ENCODE assay signal across 1 cellular context in genomic region chr14:35406811-35407630, GRCh38.
TF ChIP-seq lines count a peak whose summit lies in the region.

No MANE protein-coding gene starts in this region.

TF ChIP-seq in HEK293, 187 proteins besides CTCF, POLR2A, EP300 and RAD21 (continued from another document):
- TF ChIP-seq ZNF639 (tag by site-specific recombination; IDR thresholded peaks at IDR 0.05), result no peak
- TF ChIP-seq PRDM6 (tag by site-specific recombination; IDR thresholded peaks at IDR 0.05), result no peak
- peak; percentile 47; the same call in 1 of the 2 replicates for TF ChIP-seq ZNF394 (tag by site-specific recombination; IDR thresholded peaks at IDR 0.05; ENCODE audit: borderline replicate concordance)
- TF ChIP-seq ZNF488 (tag by site-specific recombination; IDR thresholded peaks at IDR 0.05), result no peak
- no peak for TF ChIP-seq ZNF518A (tag by site-specific recombination; conservative IDR thresholded peaks at IDR 0.05; ENCODE audit: low read depth)
- peak; percentile 32; the same call in 1 of the 2 replicates for TF ChIP-seq ZNF2 (tag by site-specific recombination; IDR thresholded peaks at IDR 0.05)
- TF ChIP-seq ZNF404 (tag by site-specific recombination; IDR thresholded peaks at IDR 0.05), result no peak
- no peak for TF ChIP-seq ZBTB10 (tag by site-specific recombination; IDR thresholded peaks at IDR 0.05)
- no peak for TF ChIP-seq ZSCAN18 (tag by site-specific recombination; IDR thresholded peaks at IDR 0.05)
- no peak for TF ChIP-seq ZNF513 (tag by site-specific recombination; IDR thresholded peaks at IDR 0.05)
- no peak for TF ChIP-seq SP7 (tag by site-specific recombination; IDR thresholded peaks at IDR 0.05)
- TF ChIP-seq ZNF585B (tag by site-specific recombination; IDR thresholded peaks at IDR 0.05), result no peak
- no peak for TF ChIP-seq ZNF169 (tag by site-specific recombination; IDR thresholded peaks at IDR 0.05)
- no peak for TF ChIP-seq ZBTB48 (tag by site-specific recombination; IDR thresholded peaks at IDR 0.05)
- TF ChIP-seq ZNF335 (tag by site-specific recombination; conservative IDR thresholded peaks at IDR 0.05), result no peak
- no peak for TF ChIP-seq ZIC2 (tag by site-specific recombination; IDR thresholded peaks at IDR 0.05)
- TF ChIP-seq ZNF555 (tag by site-specific recombination; conservative IDR thresholded peaks at IDR 0.05), result no peak
- no peak for TF ChIP-seq ZSCAN5A (tag by site-specific recombination; IDR thresholded peaks at IDR 0.05)
- no peak for TF ChIP-seq GLIS2 (tag by site-specific recombination; IDR thresholded peaks at IDR 0.05)
- TF ChIP-seq ZNF629 (tag by site-specific recombination; IDR thresholded peaks at IDR 0.05), result no peak
- TF ChIP-seq ZNF211 (tag by site-specific recombination; IDR thresholded peaks at IDR 0.05; ENCODE audit: low read depth), result no peak
- TF ChIP-seq PRDM10 (tag by site-specific recombination; IDR thresholded peaks at IDR 0.05), result peak; percentile 23; the same call in 1 of the 2 replicates
- no peak for TF ChIP-seq TRIM28 (IDR thresholded peaks at IDR 0.05; ENCODE audit: borderline replicate concordance, low read length)
- TF ChIP-seq ZNF223 (tag by site-specific recombination; IDR thresholded peaks at IDR 0.05), result no peak
- TF ChIP-seq ZNF596 (tag by site-specific recombination; IDR thresholded peaks at IDR 0.05), result no peak
- no peak for TF ChIP-seq ZNF544 (tag by site-specific recombination; IDR thresholded peaks at IDR 0.05)
- peak; percentile 78 for TF ChIP-seq ZNF654 (tag by site-specific recombination; IDR thresholded peaks at IDR 0.05; ENCODE audit: low read depth)
- TF ChIP-seq GFI1B (tag by site-specific recombination; IDR thresholded peaks at IDR 0.05), result no peak
- no peak for TF ChIP-seq ZNF670 (tag by site-specific recombination; IDR thresholded peaks at IDR 0.05; ENCODE audit: low read depth)
